In genomic region chr2:241092677-241093076, GRCh38 we compare ENCODE assay signal across 19 cellular contexts. TPM values are rescaled to one million over a fixed set of nuclear protein-coding genes. Genes with fewer than 3 reads are reported as not detected.
DNase-seq lines count a peak whose midpoint lies in the region; ATAC-seq, FAIRE-seq and TF ChIP-seq lines count a peak whose summit lies in the region.
"Had no signal": no experiment of that assay in that cellular context is flagged by ENCODE, and none has a peak within 500 bp of the region (broad histone marks: within the 10 kb centered on the region; RNA-seq: fewer than 3 reads in every experiment).

No MANE protein-coding gene starts in this region.

- H3K79me2 ChIP-seq in GM12878 (ENCODE audit: control insufficient read depth, insufficient read depth, low read length), result peaks cover 32% of the 10 kb centered on the region
- peaks cover 24% of the 10 kb centered on the region for H3K79me2 ChIP-seq in Karpas-422 (ENCODE audit: low read length)

- H3K4me1 Mint-ChIP-seq in activated naive CD4-positive, alpha-beta T cell treated with anti-CD3 and anti-CD28 coated beads, Interleukin-2, amount 50 U/mL, for 24 hours, result peaks cover 56% of the 10 kb centered on the region
- no peaks in the 10 kb centered on the region for H3K4me1 Mint-ChIP-seq in Caco-2 (ENCODE audit: low read depth, unreplicated experiment)
- H3K4me1 Mint-ChIP-seq: brain had no signal

- TF ChIP-seq CTCF in GM12878 (IDR thresholded peaks at IDR 0.05 in 2 of 3, conservative IDR thresholded peaks at IDR 0.05 in 1 of 3; ENCODE audit: control insufficient read depth in 2 of 3, extremely low read depth in 1 of 3, insufficient read depth in 1 of 3, low read depth in 3 of 3, low read length in 3 of 3), result no peak
- TF ChIP-seq CTCF in Caco-2 (IDR thresholded peaks at IDR 0.05; ENCODE audit: insufficient read depth in 1 of 2, low read depth in 1 of 2, low read length in 1 of 2, severe bottlenecking in 1 of 2, unreplicated experiment in 1 of 2), result no peak

- H3K9me3 ChIP-seq in GM12878 (replicated peaks; ENCODE audit: control insufficient read depth, insufficient read depth, low read length), result no peaks in the 10 kb centered on the region
- H3K9me3 ChIP-seq in Caco-2, result no peaks in the 10 kb centered on the region
- no peaks in the 10 kb centered on the region for H3K9me3 ChIP-seq in Karpas-422 (ENCODE audit: low read length)
- H3K9me3 ChIP-seq: BE2C, upper lobe of left lung had no signal

- no peak overlapping the region for H2AFZ ChIP-seq in GM12878 (ENCODE audit: control insufficient read depth, low read depth, low read length)
- H2AFZ ChIP-seq in Karpas-422 (ENCODE audit: low read length), result no peak overlapping the region
- H2AFZ ChIP-seq: GM23338 had no signal

- no peaks in the 10 kb centered on the region for H3K9me3 Mint-ChIP-seq in activated naive CD4-positive, alpha-beta T cell treated with anti-CD3 and anti-CD28 coated beads, Interleukin-2, amount 50 U/mL, for 24 hours
- no peaks in the 10 kb centered on the region for H3K9me3 Mint-ChIP-seq in Caco-2 (ENCODE audit: unreplicated experiment)
- H3K9me3 Mint-ChIP-seq: activated T-helper 2 cell treated with anti-CD3 and anti-CD28 coated beads, Interferon-gamma antibody, Interleukin-2, Interleukin-4, amounts not matched to agents 10 μg/mL and 5 μg/mL and 100 μg/mL, durations not matched to agents 14 hours and 24 hours and 36 hours; brain; GM23338 had no signal

- H3K36me3 ChIP-seq in GM12878 (ENCODE audit: control insufficient read depth in 2 of 2, insufficient read depth in 2 of 2, low read length in 1 of 2) (peaks cover 25 to 45% of the 10 kb centered on the region in 2 experiments), Caco-2 (ENCODE audit: control insufficient read depth, insufficient read depth, low read length) (no peaks in the 10 kb centered on the region; the same call in none of the 2 replicates), Karpas-422 (ENCODE audit: insufficient read depth, low read length) (peaks cover 35% of the 10 kb centered on the region)

- no peak overlapping the region for H3K4me3 Mint-ChIP-seq in activated naive CD4-positive, alpha-beta T cell treated with anti-CD3 and anti-CD28 coated beads, Interleukin-2, amount 50 U/mL, for 24 hours
- H3K4me3 Mint-ChIP-seq in Caco-2 (ENCODE audit: unreplicated experiment), result no peak overlapping the region
- H3K4me3 Mint-ChIP-seq: brain, GM23338 had no signal

- no peak for FAIRE-seq in GM12878 (lab: Jason Lieb, UNC)

- no peaks in the 10 kb centered on the region for H3K27me3 Mint-ChIP-seq in activated naive CD4-positive, alpha-beta T cell treated with anti-CD3 and anti-CD28 coated beads, Interleukin-2, amount 50 U/mL, for 24 hours
- no peaks in the 10 kb centered on the region for H3K27me3 Mint-ChIP-seq in Caco-2 (ENCODE audit: insufficient read depth, unreplicated experiment)
- H3K27me3 Mint-ChIP-seq: brain had no signal

- POLR2A ChIA-PET in GM12878 (lab: Charles Lee), result interaction anchor here (1.1 kb wide), 2 partner anchors 9 to 57 kb away, joined by 3 read pairs; partner anchors contain the start of gene MTERF4
- POLR2A ChIA-PET in Caco-2 (lab: Charles Lee), result interaction anchor here (0.6 to 1.1 kb wide), 2 partner anchors 10 to 1691 kb away, joined by 3 to 4 read pairs; partner anchors contain the start of gene MTERF4

- no peak overlapping the region for H3K4me2 ChIP-seq in GM12878 (ENCODE audit: control insufficient read depth, insufficient read depth)
- H3K4me2 ChIP-seq in Karpas-422 (ENCODE audit: low read depth, low read length, poor library complexity, severe bottlenecking), result no peak overlapping the region
- H3K4me2 ChIP-seq: GM23338 had no signal

- H3K9ac ChIP-seq in GM12878 (ENCODE audit: control insufficient read depth, insufficient read depth, low read length), result no peak overlapping the region
- H3K9ac ChIP-seq in Karpas-422 (ENCODE audit: low read length), result no peak overlapping the region

- CTCF ChIA-PET in GM12878 (lab: Yijun Ruan, JAX), result interaction anchor here (1.1 to 2.6 kb wide), 3 partner anchors 14 to 282 kb away, joined by 3 to 9 read pairs (median 3); no protein-coding TSS in a partner anchor
- CTCF ChIA-PET in Caco-2 (lab: Charles Lee), result interaction anchor here (0.6 to 1.5 kb wide), 2 partner anchors 14 to 283 kb away, joined by 4 to 7 read pairs; no protein-coding TSS in a partner anchor

- peak overlapping the region; percentile 81 for H3K27ac Mint-ChIP-seq in activated naive CD4-positive, alpha-beta T cell treated with anti-CD3 and anti-CD28 coated beads, Interleukin-2, amount 50 U/mL, for 24 hours
- H3K27ac Mint-ChIP-seq in Caco-2 (ENCODE audit: unreplicated experiment), result no peak overlapping the region
- H3K27ac Mint-ChIP-seq: activated T-helper 2 cell treated with anti-CD3 and anti-CD28 coated beads, Interferon-gamma antibody, Interleukin-2, Interleukin-4, amounts not matched to agents 10 μg/mL and 5 μg/mL and 100 μg/mL, durations not matched to agents 14 hours and 24 hours and 36 hours; brain; GM23338 had no signal

- H4K20me1 ChIP-seq in GM12878 (ENCODE audit: control insufficient read depth, insufficient read depth), result no peaks in the 10 kb centered on the region
- peaks cover 12% of the 10 kb centered on the region; the same call in 1 of the 2 replicates for H4K20me1 ChIP-seq in Karpas-422 (ENCODE audit: insufficient read depth, low read depth, low read length)

- H3K4me3 ChIP-seq in GM12878 (no peak overlapping the region), Caco-2 (ENCODE audit: low read depth, low read length) (no peak overlapping the region), Karpas-422 (ENCODE audit: low read length) (no peak overlapping the region)
- H3K4me3 ChIP-seq: GM23338, upper lobe of left lung had no signal

- no peaks in the 10 kb centered on the region for H3K27me3 ChIP-seq in GM12878 (replicated peaks in 1 of 2; ENCODE audit: control insufficient read depth in 2 of 2, insufficient read depth in 2 of 2, low read length in 1 of 2)
- H3K27me3 ChIP-seq in Caco-2 (replicated peaks; ENCODE audit: control insufficient read depth, insufficient read depth, low read length), result no peaks in the 10 kb centered on the region
- H3K27me3 ChIP-seq in Karpas-422 (ENCODE audit: low read length), result no peaks in the 10 kb centered on the region
- H3K27me3 ChIP-seq: BE2C, upper lobe of left lung had no signal

- DNase-seq in activated naive CD4-positive, alpha-beta T cell treated with Interleukin-2 at 50 U/mL for 16 hours, result no peak
- DNase-seq in GM12878 (ENCODE audit: low read depth, low spot score) (no peak), mesenteric fat pad (ENCODE audit: low spot score) (peak; percentile 73), posterior vena cava (ENCODE audit: low spot score) (no peak), Caco-2 (no peak), Karpas-422 (no peak)
- DNase-seq: activated CD4-positive, alpha-beta T cell treated with anti-CD3 and anti-CD28 coated beads, Interleukin-2, amount 50 U/mL, for 1 hour; BE2C; effector CD4-positive, alpha-beta T cell; NCI-H2227 treated with DMSO at 0.1 percent for 48 hours; right cardiac atrium; stimulated activated CD4-positive, alpha-beta T cell treated with anti-CD3 and anti-CD28 coated beads, Interleukin-2, amount 100 ng/mL, for 24 hours; T-helper 2 cell had no signal

- SMC1A ChIA-PET in GM12878 (lab: Charles Lee; ENCODE audit: uncharacterized antibody, unreplicated experiment), result interaction anchor here (0.5 to 1.5 kb wide), 3 partner anchors 14 to 221 kb away, joined by 3 to 5 read pairs (median 3); no protein-coding TSS in a partner anchor

- in situ Hi-C loops in GM12878 (cut with MboI), result no loop called here

- no TSS peak for BruUV-seq in GM12878 (replicated peaks; lab: Mats Ljungman, UMichigan)
- BruUV-seq in Caco-2 (replicated peaks; lab: Mats Ljungman, UMichigan), result no TSS peak

- no peaks in the 10 kb centered on the region for H3K9me2 ChIP-seq in Karpas-422 (replicated peaks; ENCODE audit: insufficient read depth, low read length)

- H3K4me1 ChIP-seq in GM12878 (ENCODE audit: control insufficient read depth, insufficient read depth, low read length) (peaks cover 31% of the 10 kb centered on the region), Caco-2 (0 out of 2 replicates have a peak, but pooled peaks cover 4% of the 10 kb centered on the region), Karpas-422 (ENCODE audit: low read length) (peaks cover 3% of the 10 kb centered on the region; the same call in 1 of the 2 replicates)
- H3K4me1 ChIP-seq: BE2C had no signal

- no peak for TF ChIP-seq EP300 in GM12878 (IDR thresholded peaks at IDR 0.05; ENCODE audit: borderline replicate concordance in 1 of 2, control insufficient read depth in 1 of 2, low read depth in 2 of 2, low read length in 2 of 2)

- H3K27ac ChIP-seq in GM12878 (ENCODE audit: control insufficient read depth, insufficient read depth) (no peak overlapping the region), Karpas-422 (ENCODE audit: low read length) (no peak overlapping the region)

- RAD21 ChIA-PET in GM12878 (lab: Charles Lee; ENCODE audit: unreplicated experiment), result interaction anchor here (1.1 kb wide), 1 partner anchor 34 kb away, joined by 3 read pairs; no protein-coding TSS in a partner anchor

- TF ChIP-seq RAD21 in GM12878 (IDR thresholded peaks at IDR 0.05; ENCODE audit: insufficient read depth, low read depth, low read length), result no peak

- intact Hi-C loops in GM12878 (cut with micrococcal nuclease; ENCODE audit: unreplicated experiment), result no loop called here
- intact Hi-C loops in posterior vena cava (cut with DNase I), result no loop called here
- intact Hi-C loops in Caco-2 (cut with micrococcal nuclease; ENCODE audit: unreplicated experiment), result no loop called here

- 92% methylated on average over 8 of the region's 8 CpGs for WGBS in GM12878 (ENCODE audit: insufficient coverage, insufficient replicate concordance, low lambda C conversion rate, missing lambda C conversion rate)

- H3K36me3 Mint-ChIP-seq in activated naive CD4-positive, alpha-beta T cell treated with anti-CD3 and anti-CD28 coated beads, Interleukin-2, amount 50 U/mL, for 24 hours, result peaks cover 23% of the 10 kb centered on the region
- H3K36me3 Mint-ChIP-seq in Caco-2 (ENCODE audit: insufficient read depth, unreplicated experiment), result peaks cover 32% of the 10 kb centered on the region

- peak; percentile 28; the same call in 1 of the 2 replicates for TF ChIP-seq POLR2A in GM12878 (IDR thresholded peaks at IDR 0.05; ENCODE audit: low read depth, low read length)

- ATAC-seq in GM12878, result no peak
- ATAC-seq: GM23338, right cardiac atrium, Right ventricle myocardium inferior had no signal

RNA-seq across cellular contexts. Expression of gene MTERF4, which starts 9.4 kb away (rescaled TPM):
- 339 and 407 TPM in 2 replicates for total RNA-seq in GM12878 (2013; cell fraction: nucleolus; rRNA removed)
- total RNA-seq in GM12878 (2014; rRNA removed) (35.5 and 37.5 TPM in 2 replicates), GM12878 (2014; rRNA removed; fragmentation: Illumina TruSeq; extraction: Trizol) (52.0 and 56.3 TPM in 2 replicates), GM12878 (2021) (35.2 and 38.7 TPM in 2 replicates), mesenteric fat pad (23.6 TPM), posterior vena cava (10 to 100 TPM; 17.1 to 17.8 TPM), Caco-2 (2022) (19.6 and 22.2 TPM in 2 replicates)
- 67.1 TPM for polyA plus RNA-seq in GM12878 (2011; ENCODE audit: low read depth)
- polyA plus RNA-seq in GM12878 (2011; rRNA removed) (63.6 and 66.4 TPM in 2 replicates), GM12878 (2014; fragmentation: Illumina TruSeq; extraction: Trizol) (69.1 and 85.4 TPM in 2 replicates), GM12878 (2014; fragmentation: Nextera tagmentation; extraction: Ambion mirVana) (10 to 100 TPM; 36.7 to 45.0 TPM), GM12878 (2014; rRNA removed) (66.8 and 68.2 TPM in 2 replicates), GM12878 (2016; fragmentation: Nextera tagmentation; extraction: Ambion mirVana) (10 to 100 TPM; 44.7 to 46.0 TPM)
- 46.3 and 47.5 TPM in 2 replicates for polyA plus RNA-seq in GM12878 (2011; cell fraction: cytosol; rRNA removed)
- 145 and 152 TPM in 2 replicates for polyA plus RNA-seq in GM12878 (2011; cell fraction: nucleus; rRNA removed)
- 45.2 and 50.8 TPM in 2 replicates for polyA plus RNA-seq in GM12878 (2012)
- polyA minus RNA-seq in GM12878 (2011; rRNA and poly(A)+ RNA removed), result 73.9 and 87.6 TPM in 2 replicates
- 16.7 and 18.6 TPM in 2 replicates for polyA minus RNA-seq in GM12878 (2011; cell fraction: cytosol; rRNA and poly(A)+ RNA removed)
- polyA minus RNA-seq in GM12878 (2011; cell fraction: nucleus; rRNA and poly(A)+ RNA removed), result 44.0 and 60.1 TPM in 2 replicates
- 45.1 and 49.5 TPM in 2 replicates for total RNA-seq in Karpas-422 (2014; rRNA removed; shearing (Covaris generic); ENCODE audit: low replicate concordance)

RNA-seq across cellular contexts. Expression of gene PASK, which starts 56.6 kb away (rescaled TPM):
- total RNA-seq in GM12878 (2013; cell fraction: nucleolus; rRNA removed), result 112 and 123 TPM in 2 replicates
- 32.6 and 35.2 TPM in 2 replicates for total RNA-seq in GM12878 (2014; rRNA removed)
- 21.7 and 21.8 TPM in 2 replicates for total RNA-seq in GM12878 (2014; rRNA removed; fragmentation: Illumina TruSeq; extraction: Trizol)
- total RNA-seq in GM12878 (2021), result 49.6 and 54.9 TPM in 2 replicates
- polyA plus RNA-seq in GM12878 (2011; ENCODE audit: low read depth), result 19.5 TPM
- polyA plus RNA-seq in GM12878 (2011; rRNA removed), result 59.4 and 62.2 TPM in 2 replicates
- polyA plus RNA-seq in GM12878 (2011; cell fraction: cytosol; rRNA removed), result 52.5 and 56.3 TPM in 2 replicates
- 182 and 212 TPM in 2 replicates for polyA plus RNA-seq in GM12878 (2011; cell fraction: nucleus; rRNA removed)
- 36.3 and 39.3 TPM in 2 replicates for polyA plus RNA-seq in GM12878 (2012)
- polyA plus RNA-seq in GM12878 (2014; fragmentation: Illumina TruSeq; extraction: Trizol), result 24.3 and 29.5 TPM in 2 replicates
- polyA plus RNA-seq in GM12878 (2014; fragmentation: Nextera tagmentation; extraction: Ambion mirVana), result 10 to 100 TPM in 1 of 2 experiments, 1 to 10 TPM in 1; 9.6 to 10.8 TPM
- 36.7 and 42.0 TPM in 2 replicates for polyA plus RNA-seq in GM12878 (2014; rRNA removed)
- polyA plus RNA-seq in GM12878 (2016; fragmentation: Nextera tagmentation; extraction: Ambion mirVana), result 10 to 100 TPM; 25.0 to 27.6 TPM
- polyA minus RNA-seq in GM12878 (2011; rRNA and poly(A)+ RNA removed), result 40.8 and 57.0 TPM in 2 replicates
- polyA minus RNA-seq in GM12878 (2011; cell fraction: cytosol; rRNA and poly(A)+ RNA removed), result 16.3 and 20.4 TPM in 2 replicates
- 38.2 and 60.8 TPM in 2 replicates for polyA minus RNA-seq in GM12878 (2011; cell fraction: nucleus; rRNA and poly(A)+ RNA removed)
- 6.4 TPM for total RNA-seq in mesenteric fat pad
- 1 to 10 TPM; 2.3 to 4.4 TPM for total RNA-seq in posterior vena cava
- 21.1 and 21.2 TPM in 2 replicates for total RNA-seq in Caco-2 (2022)
- 17.0 and 23.9 TPM in 2 replicates for total RNA-seq in Karpas-422 (2014; rRNA removed; shearing (Covaris generic); ENCODE audit: low replicate concordance)

RNA-seq across cellular contexts. Expression of gene PPP1R7, which starts 57.6 kb away (rescaled TPM):
- total RNA-seq in GM12878 (2013; cell fraction: nucleolus; rRNA removed), result 33.8 and 144 TPM in 2 replicates
- total RNA-seq in GM12878 (2014; rRNA removed) (78.5 and 88.0 TPM in 2 replicates), GM12878 (2014; rRNA removed; fragmentation: Illumina TruSeq; extraction: Trizol) (85.7 and 87.8 TPM in 2 replicates), GM12878 (2021) (76.9 and 84.3 TPM in 2 replicates), mesenteric fat pad (48.9 TPM), posterior vena cava (10 to 100 TPM; 49.3 to 53.0 TPM), Caco-2 (2022) (30.0 and 32.5 TPM in 2 replicates)
- 64.8 TPM for polyA plus RNA-seq in GM12878 (2011; ENCODE audit: low read depth)
- polyA plus RNA-seq in GM12878 (2011; rRNA removed) (123 and 157 TPM in 2 replicates), GM12878 (2014; fragmentation: Illumina TruSeq; extraction: Trizol) (146 and 167 TPM in 2 replicates), GM12878 (2014; fragmentation: Nextera tagmentation; extraction: Ambion mirVana) (10 to 100 TPM; 81.4 to 82.8 TPM), GM12878 (2014; rRNA removed) (91.5 and 99.6 TPM in 2 replicates), GM12878 (2016; fragmentation: Nextera tagmentation; extraction: Ambion mirVana) (100 to 1,000 TPM; 169 to 174 TPM)
- 52.0 and 59.3 TPM in 2 replicates for polyA plus RNA-seq in GM12878 (2011; cell fraction: cytosol; rRNA removed)
- 50.8 and 59.6 TPM in 2 replicates for polyA plus RNA-seq in GM12878 (2011; cell fraction: nucleus; rRNA removed)
- polyA plus RNA-seq in GM12878 (2012), result 86.5 and 102 TPM in 2 replicates
- polyA minus RNA-seq in GM12878 (2011; rRNA and poly(A)+ RNA removed), result 37.3 and 41.8 TPM in 2 replicates
- polyA minus RNA-seq in GM12878 (2011; cell fraction: cytosol; rRNA and poly(A)+ RNA removed), result 22.7 and 48.7 TPM in 2 replicates
- 19.1 and 32.2 TPM in 2 replicates for polyA minus RNA-seq in GM12878 (2011; cell fraction: nucleus; rRNA and poly(A)+ RNA removed)
- 39.5 and 54.4 TPM in 2 replicates for total RNA-seq in Karpas-422 (2014; rRNA removed; shearing (Covaris generic); ENCODE audit: low replicate concordance)
